ENCODE assay signal across 22 cellular contexts in genomic region chr12:108619369-108620160, GRCh38. TPM values are rescaled to one million over a fixed set of nuclear protein-coding genes. Genes with fewer than 3 reads are reported as not detected.
DNase-seq lines count a peak whose midpoint lies in the region; ATAC-seq, FAIRE-seq and TF ChIP-seq lines count a peak whose summit lies in the region.
"Had no signal": no experiment of that assay in that cellular context is flagged by ENCODE, and none has a peak within 500 bp of the region (broad histone marks: within the 10 kb centered on the region; RNA-seq: fewer than 3 reads in every experiment).

No MANE protein-coding gene starts in this region.

- H3K27ac Mint-ChIP-seq in activated CD4-positive, alpha-beta T cell treated with anti-CD3 and anti-CD28 coated beads, Interleukin-2, amount 10 ng/mL, durations not matched to agents 24 days and 14 days, result peak overlapping the region; percentile 61
- peak overlapping the region; percentile 31 for H3K27ac Mint-ChIP-seq in neural progenitor cell

- no peak for TF ChIP-seq EP300 in K562 (IDR thresholded peaks at IDR 0.05; ENCODE audit: low read length)

- intact Hi-C loops in activated CD4-positive, alpha-beta T cell treated with anti-CD3 and anti-CD28 coated beads, Interleukin-2, amount 10 ng/mL, durations not matched to agents 24 days and 14 days (cut with micrococcal nuclease), result loop anchor here (5.0 kb wide), 1 partner anchor 102 kb away; the partner anchor contains the start of gene FICD
- intact Hi-C loops in K562 (cut with micrococcal nuclease), result no loop called here

- H3K4me3 ChIP-seq in MM.1S (ENCODE audit: low read length), result no peak overlapping the region
- no peak overlapping the region for H3K4me3 ChIP-seq in K562
- no peak overlapping the region for H3K4me3 ChIP-seq in neural progenitor cell
- H3K4me3 ChIP-seq: body of pancreas, colonic mucosa, tibial nerve had no signal

- H3K4me3 Mint-ChIP-seq in activated CD4-positive, alpha-beta T cell treated with anti-CD3 and anti-CD28 coated beads, Interleukin-2, amount 10 ng/mL, durations not matched to agents 24 days and 14 days, result no peak overlapping the region
- no peak overlapping the region for H3K4me3 Mint-ChIP-seq in neural progenitor cell

- H3K36me3 Mint-ChIP-seq in activated CD4-positive, alpha-beta T cell treated with anti-CD3 and anti-CD28 coated beads, Interleukin-2, amount 10 ng/mL, durations not matched to agents 24 days and 14 days (ENCODE audit: low read depth), result peaks cover 65% of the 10 kb centered on the region
- no peaks in the 10 kb centered on the region for H3K36me3 Mint-ChIP-seq in neural progenitor cell

- H2AFZ ChIP-seq in MM.1S (ENCODE audit: low read length) (no peak overlapping the region), K562 (ENCODE audit: low read depth, low read length) (peak overlapping the region; percentile 86), neural progenitor cell (replicated peaks) (peak overlapping the region; percentile 34)

- CTCF ChIA-PET in K562 (lab: Yijun Ruan, JAX; ENCODE audit: low intra/inter-chr PET ratio), result interaction anchor here (2.9 kb wide), 1 partner anchor 56 kb away, joined by 30 read pairs; the partner anchor contains the start of gene ISCU

- no peak overlapping the region for H3K9ac ChIP-seq in MM.1S (ENCODE audit: low read length)
- H3K9ac ChIP-seq in K562 (ENCODE audit: insufficient read depth in 1 of 2, low read depth in 2 of 2, low read length in 2 of 2), result peak overlapping the region in 1 of 2 experiments; percentile 23; a peak in 2 of 4 replicates
- no peak overlapping the region for H3K9ac ChIP-seq in neural progenitor cell

- TF ChIP-seq CTCF in MM.1S (IDR thresholded peaks at IDR 0.05; ENCODE audit: low read length), result no peak
- no peak for TF ChIP-seq CTCF in K562 (IDR thresholded peaks at IDR 0.05 in 2 of 3, conservative IDR thresholded peaks at IDR 0.05 in 1 of 3; ENCODE audit: insufficient read depth in 2 of 3, low read depth in 1 of 3, low read length in 3 of 3)
- TF ChIP-seq CTCF in neural progenitor cell (IDR thresholded peaks at IDR 0.05), result no peak

- H3K4me1 Mint-ChIP-seq in activated CD4-positive, alpha-beta T cell treated with anti-CD3 and anti-CD28 coated beads, Interleukin-2, amount 10 ng/mL, durations not matched to agents 24 days and 14 days, result peaks cover 46% of the 10 kb centered on the region
- H3K4me1 Mint-ChIP-seq in neural progenitor cell, result peaks cover 25% of the 10 kb centered on the region

- H3K4me1 ChIP-seq in MM.1S (ENCODE audit: low read length), result peaks cover 59% of the 10 kb centered on the region
- peaks cover 16 to 24% of the 10 kb centered on the region in 2 experiments; a peak in 3 of 5 replicates for H3K4me1 ChIP-seq in K562 (replicated peaks in 1 of 2; ENCODE audit: control insufficient read depth in 2 of 2, insufficient read depth in 2 of 2, low read length in 2 of 2)
- H3K4me1 ChIP-seq in neural progenitor cell, result peaks cover 8% of the 10 kb centered on the region
- H3K4me1 ChIP-seq: BE2C, body of pancreas had no signal

- peaks cover 7% of the 10 kb centered on the region for H3K9me3 Mint-ChIP-seq in activated CD4-positive, alpha-beta T cell treated with anti-CD3 and anti-CD28 coated beads, Interleukin-2, amount 10 ng/mL, durations not matched to agents 24 days and 14 days
- no peaks in the 10 kb centered on the region for H3K9me3 Mint-ChIP-seq in neural progenitor cell

- no peaks in the 10 kb centered on the region for H3K9me2 ChIP-seq in MM.1S (replicated peaks; ENCODE audit: insufficient read depth, low read length)

- H3K9me3 ChIP-seq in MM.1S (replicated peaks; ENCODE audit: insufficient read depth, low read length) (no peaks in the 10 kb centered on the region), K562 (replicated peaks; ENCODE audit: control insufficient read depth, insufficient read depth, low read depth, low read length) (no peaks in the 10 kb centered on the region), neural progenitor cell (ENCODE audit: low read depth) (no peaks in the 10 kb centered on the region)
- H3K9me3 ChIP-seq: BE2C, body of pancreas, colonic mucosa had no signal

- no peaks in the 10 kb centered on the region for H3K27me3 ChIP-seq in MM.1S (replicated peaks; ENCODE audit: insufficient read depth, low read length)
- H3K27me3 ChIP-seq in K562 (ENCODE audit: control insufficient read depth in 2 of 2, insufficient read depth in 2 of 2, low read length in 2 of 2), result no peaks in the 10 kb centered on the region
- no peaks in the 10 kb centered on the region for H3K27me3 ChIP-seq in neural progenitor cell
- H3K27me3 ChIP-seq: BE2C, body of pancreas, colonic mucosa, tibial nerve had no signal

- no peaks in the 10 kb centered on the region for H3K27me3 Mint-ChIP-seq in activated CD4-positive, alpha-beta T cell treated with anti-CD3 and anti-CD28 coated beads, Interleukin-2, amount 10 ng/mL, durations not matched to agents 24 days and 14 days
- H3K27me3 Mint-ChIP-seq in neural progenitor cell (ENCODE audit: insufficient read depth, low read depth), result peaks cover 18% of the 10 kb centered on the region

- POLR2A ChIA-PET in K562 (lab: Yijun Ruan, JAX), result interaction anchor here (0.7 to 1.1 kb wide), 3 partner anchors 10 to 242 kb away, joined by 3 to 5 read pairs (median 3); no protein-coding TSS in a partner anchor

- H3K4me2 ChIP-seq in MM.1S (ENCODE audit: low read depth, low read length) (no peak overlapping the region), K562 (ENCODE audit: insufficient read depth, low read length) (peak overlapping the region; percentile 38), neural progenitor cell (no peak overlapping the region)

- ATAC-seq in K562 (no peak), GM18520 (IDR thresholded peaks at IDR 0.05; ENCODE audit: unreplicated experiment) (no peak), HG02623 (IDR thresholded peaks at IDR 0.05; ENCODE audit: unreplicated experiment) (no peak)
- ATAC-seq: body of pancreas had no signal

- H3F3A ChIP-seq in MM.1S (ENCODE audit: insufficient read depth, low read length) (peaks cover 61% of the 10 kb centered on the region), neural progenitor cell (ENCODE audit: low read depth) (no peaks in the 10 kb centered on the region)

- in situ Hi-C loops in K562 (cut with MboI), result loop anchor here (5.0 kb wide), 1 partner anchor 52 kb away; no protein-coding TSS in a partner anchor

- 50% methylated on average over 14 of the region's 14 CpGs for WGBS in K562 (ENCODE audit: insufficient coverage, low coverage, missing lambda C conversion rate)

- FAIRE-seq in K562 (lab: Jason Lieb, UNC), result peak; percentile 32
- FAIRE-seq in urothelium cell line (lab: Jason Lieb, UNC), result no peak
- FAIRE-seq: GM12892 had no signal

- H3K27ac ChIP-seq in MM.1S (ENCODE audit: low read length) (peak overlapping the region; percentile 89; the same call in 1 of the 2 replicates), K562 (ENCODE audit: extremely low read depth, low read depth, low read length) (peak overlapping the region; percentile 51; the same call in 2 of the 3 replicates), neural progenitor cell (no peak overlapping the region)
- H3K27ac ChIP-seq: body of pancreas, colonic mucosa, tibial nerve had no signal

- TF ChIP-seq POLR2A in K562 (conservative IDR thresholded peaks at IDR 0.05), result no peak

- H4K20me1 ChIP-seq in MM.1S (ENCODE audit: insufficient read depth, low read length) (peaks cover 4% of the 10 kb centered on the region; the same call in 1 of the 2 replicates), K562 (replicated peaks; ENCODE audit: control insufficient read depth, insufficient read depth, low read length) (no peaks in the 10 kb centered on the region), neural progenitor cell (ENCODE audit: low read depth) (no peaks in the 10 kb centered on the region)

- DNase-seq in activated CD4-positive, alpha-beta T cell treated with anti-CD3 and anti-CD28 coated beads, Interleukin-2, amount 10 ng/mL, durations not matched to agents 24 days and 14 days, result no peak
- no peak for DNase-seq in activated CD4-positive, alpha-beta T cell treated with anti-CD3 and anti-CD28 coated beads, Interleukin-2, amount 50 U/mL, for 4 hours
- no peak for DNase-seq in MM.1S
- DNase-seq in K562 (ENCODE audit: extremely low read depth in 1 of 4, low spot score in 3 of 4), result no peak
- DNase-seq in neural progenitor cell (ENCODE audit: low spot score), result no peak
- no peak for DNase-seq in urothelium cell line (ENCODE audit: low spot score)
- DNase-seq: BE2C; colonic mucosa; hypothalamus; NCI-H2081; NCI-H510A; nucleus accumbens; stimulated activated CD4-positive, alpha-beta T cell treated with anti-CD3 and anti-CD28 coated beads, Interleukin-15, amount 100 ng/mL, for 24 hours; stimulated activated naive CD4-positive, alpha-beta T cell treated with Interleukin-2 at 50 U/mL for 16 hours had no signal

- no TSS peak for BruUV-seq in K562 (replicated peaks; lab: Mats Ljungman, UMichigan)

- H3K36me3 ChIP-seq in MM.1S (replicated peaks; ENCODE audit: insufficient read depth, low read length), result peaks cover 10% of the 10 kb centered on the region; the same call in 1 of the 2 replicates
- no peaks in the 10 kb centered on the region for H3K36me3 ChIP-seq in K562 (ENCODE audit: control insufficient read depth, insufficient read depth, low read length)
- no peaks in the 10 kb centered on the region for H3K36me3 ChIP-seq in neural progenitor cell
- H3K36me3 ChIP-seq: BE2C, colonic mucosa, tibial nerve had no signal

- peaks cover 59% of the 10 kb centered on the region for H3K79me2 ChIP-seq in MM.1S (ENCODE audit: low read length)
- no peaks in the 10 kb centered on the region for H3K79me2 ChIP-seq in K562 (ENCODE audit: control insufficient read depth, insufficient read depth, low read length)
- H3K79me2 ChIP-seq in neural progenitor cell (ENCODE audit: low read depth), result no peaks in the 10 kb centered on the region

- H3K9me1 ChIP-seq in K562 (ENCODE audit: control insufficient read depth, insufficient read depth, low read length), result no peaks in the 10 kb centered on the region

- no peak for TF ChIP-seq RAD21 in K562 (CRISPR knock-in tag; conservative IDR thresholded peaks at IDR 0.05 in 1 of 2, IDR thresholded peaks at IDR 0.05 in 1 of 2)

RNA-seq across cellular contexts. Expression of gene SELPLG, which starts 14.1 kb away (rescaled TPM):
- total RNA-seq in activated CD4-positive, alpha-beta T cell treated with anti-CD3 and anti-CD28 coated beads, Interleukin-2, amount 10 ng/mL, durations not matched to agents 24 days and 14 days, result 47.4 and 49.4 TPM in 2 replicates
- total RNA-seq in K562 (2011; cell fraction: chromatin; rRNA removed; ENCODE audit: low replicate concordance), result 0.35 and 0.79 TPM in 2 replicates
- 1.1 and 1.5 TPM in 2 replicates for total RNA-seq in K562 (2011; cell fraction: nucleolus; rRNA removed)
- total RNA-seq in K562 (2011; cell fraction: nucleoplasm; rRNA removed), result 0.59 and 0.69 TPM in 2 replicates
- total RNA-seq in K562 (2014; rRNA removed) (1.7 and 3.4 TPM in 2 replicates), K562 (2014; rRNA removed; fragmentation: Illumina TruSeq; extraction: Trizol) (0.54 and 0.76 TPM in 2 replicates), K562 (2015; rRNA removed; fragmentation: Illumina TruSeq; extraction: Trizol) (10.2 TPM in 2 replicates), K562 (2021) (2.2 and 2.5 TPM in 2 replicates), neural progenitor cell (ENCODE audit: low replicate concordance) (not detected in 2 replicates)
- polyA plus RNA-seq in K562 (2011; rRNA removed) (1.4 and 1.6 TPM in 2 replicates), K562 (2014; fragmentation: Illumina TruSeq; extraction: Trizol) (3.3 and 3.9 TPM in 2 replicates), K562 (2014; fragmentation: Nextera tagmentation; extraction: Ambion mirVana) (under 1 TPM; 0.22 to 0.34 TPM), K562 (2014; rRNA removed) (1.2 and 2.8 TPM in 2 replicates)
- polyA plus RNA-seq in K562 (2011; cell fraction: cytosol; rRNA removed), result 1.9 and 6.8 TPM in 2 replicates
- polyA plus RNA-seq in K562 (2011; cell fraction: nucleus; rRNA removed), result 0.60 and 0.92 TPM in 2 replicates
- 9.4 and 9.9 TPM in 2 replicates for polyA plus RNA-seq in K562 (2012)
- polyA minus RNA-seq in K562 (2011; rRNA and poly(A)+ RNA removed), result 0.48 and 1.1 TPM in 2 replicates
- polyA minus RNA-seq in K562 (2011; cell fraction: cytosol; rRNA and poly(A)+ RNA removed), result 0.91 and 0.95 TPM in 2 replicates
- 0.27 and 0.44 TPM in 2 replicates for polyA minus RNA-seq in K562 (2011; cell fraction: nucleus; rRNA and poly(A)+ RNA removed)

RNA-seq across cellular contexts. Expression of gene TMEM119, which starts 21.7 kb away (rescaled TPM):
- total RNA-seq in activated CD4-positive, alpha-beta T cell treated with anti-CD3 and anti-CD28 coated beads, Interleukin-2, amount 10 ng/mL, durations not matched to agents 24 days and 14 days, result 0.47 TPM in 1 of 2 replicates, not detected in the other
- total RNA-seq in K562 (2011; cell fraction: chromatin; rRNA removed; ENCODE audit: low replicate concordance), result not detected in 2 replicates
- total RNA-seq in K562 (2011; cell fraction: nucleolus; rRNA removed), result not detected in 2 replicates
- total RNA-seq in K562 (2011; cell fraction: nucleoplasm; rRNA removed), result not detected in 2 replicates
- not detected in 2 replicates for total RNA-seq in K562 (2014; rRNA removed)
- not detected in 2 replicates for total RNA-seq in K562 (2014; rRNA removed; fragmentation: Illumina TruSeq; extraction: Trizol)
- not detected in 2 replicates for total RNA-seq in K562 (2015; rRNA removed; fragmentation: Illumina TruSeq; extraction: Trizol)
- 0.18 TPM in 1 of 2 replicates, not detected in the other for total RNA-seq in K562 (2021)
- not detected in 2 replicates for polyA plus RNA-seq in K562 (2011; rRNA removed)
- polyA plus RNA-seq in K562 (2011; cell fraction: cytosol; rRNA removed), result 0.01 TPM in 1 of 2 replicates, not detected in the other
- not detected in 2 replicates for polyA plus RNA-seq in K562 (2011; cell fraction: nucleus; rRNA removed)
- polyA plus RNA-seq in K562 (2012), result 0.11 TPM in 1 of 2 replicates, not detected in the other
- polyA plus RNA-seq in K562 (2014; fragmentation: Illumina TruSeq; extraction: Trizol), result not detected in 2 replicates
- not detected for polyA plus RNA-seq in K562 (2014; fragmentation: Nextera tagmentation; extraction: Ambion mirVana)
- not detected in 2 replicates for polyA plus RNA-seq in K562 (2014; rRNA removed)
- not detected in 2 replicates for polyA minus RNA-seq in K562 (2011; rRNA and poly(A)+ RNA removed)
- not detected in 2 replicates for polyA minus RNA-seq in K562 (2011; cell fraction: cytosol; rRNA and poly(A)+ RNA removed)
- polyA minus RNA-seq in K562 (2011; cell fraction: nucleus; rRNA and poly(A)+ RNA removed), result not detected in 2 replicates
- total RNA-seq in neural progenitor cell (ENCODE audit: low replicate concordance), result 0.97 and 2.0 TPM in 2 replicates
- total RNA-seq: A172; activated CD8-positive, alpha-beta memory T cell treated with anti-CD3 and anti-CD28 coated beads for 36 hours; renal cortical epithelial cell had no signal

RNA-seq across cellular contexts. Expression of gene ISCU, which starts 57.2 kb away (rescaled TPM):
- 61.5 and 66.1 TPM in 2 replicates for total RNA-seq in activated CD4-positive, alpha-beta T cell treated with anti-CD3 and anti-CD28 coated beads, Interleukin-2, amount 10 ng/mL, durations not matched to agents 24 days and 14 days
- total RNA-seq in K562 (2011; cell fraction: chromatin; rRNA removed; ENCODE audit: low replicate concordance), result 50.8 and 64.7 TPM in 2 replicates
- total RNA-seq in K562 (2011; cell fraction: nucleolus; rRNA removed), result 37.6 and 42.7 TPM in 2 replicates
- 58.2 and 69.2 TPM in 2 replicates for total RNA-seq in K562 (2011; cell fraction: nucleoplasm; rRNA removed)
- total RNA-seq in K562 (2014; rRNA removed) (92.5 and 136 TPM in 2 replicates), K562 (2014; rRNA removed; fragmentation: Illumina TruSeq; extraction: Trizol) (74.2 and 77.5 TPM in 2 replicates), K562 (2015; rRNA removed; fragmentation: Illumina TruSeq; extraction: Trizol) (75.6 and 77.3 TPM in 2 replicates), K562 (2021) (67.8 and 68.7 TPM in 2 replicates), neural progenitor cell (ENCODE audit: low replicate concordance) (78.9 TPM in 2 replicates)
- polyA plus RNA-seq in K562 (2011; rRNA removed) (80.9 and 89.6 TPM in 2 replicates), K562 (2014; fragmentation: Illumina TruSeq; extraction: Trizol) (69.4 and 77.7 TPM in 2 replicates), K562 (2014; fragmentation: Nextera tagmentation; extraction: Ambion mirVana) (10 to 100 TPM; 15.9 to 19.8 TPM), K562 (2014; rRNA removed) (84.7 and 86.8 TPM in 2 replicates)
- polyA plus RNA-seq in K562 (2011; cell fraction: cytosol; rRNA removed), result 36.5 and 59.5 TPM in 2 replicates
- polyA plus RNA-seq in K562 (2011; cell fraction: nucleus; rRNA removed), result 120 and 177 TPM in 2 replicates
- 76.7 and 87.8 TPM in 2 replicates for polyA plus RNA-seq in K562 (2012)
- polyA minus RNA-seq in K562 (2011; rRNA and poly(A)+ RNA removed), result 65.3 and 73.2 TPM in 2 replicates
- polyA minus RNA-seq in K562 (2011; cell fraction: cytosol; rRNA and poly(A)+ RNA removed), result 16.6 and 26.3 TPM in 2 replicates
- polyA minus RNA-seq in K562 (2011; cell fraction: nucleus; rRNA and poly(A)+ RNA removed), result 25.0 and 57.6 TPM in 2 replicates

RNA-seq across cellular contexts. Expression of gene SART3, which starts 58.6 kb away (rescaled TPM):
- 89.1 and 90.5 TPM in 2 replicates for total RNA-seq in activated CD4-positive, alpha-beta T cell treated with anti-CD3 and anti-CD28 coated beads, Interleukin-2, amount 10 ng/mL, durations not matched to agents 24 days and 14 days
- total RNA-seq in K562 (2011; cell fraction: chromatin; rRNA removed; ENCODE audit: low replicate concordance), result 295 and 336 TPM in 2 replicates
- total RNA-seq in K562 (2011; cell fraction: nucleolus; rRNA removed), result 193 and 203 TPM in 2 replicates
- 258 and 314 TPM in 2 replicates for total RNA-seq in K562 (2011; cell fraction: nucleoplasm; rRNA removed)
- 167 and 396 TPM in 2 replicates for total RNA-seq in K562 (2014; rRNA removed)
- total RNA-seq in K562 (2014; rRNA removed; fragmentation: Illumina TruSeq; extraction: Trizol), result 64.7 and 66.7 TPM in 2 replicates
- total RNA-seq in K562 (2015; rRNA removed; fragmentation: Illumina TruSeq; extraction: Trizol), result 103 and 104 TPM in 2 replicates
- 63.2 and 72.6 TPM in 2 replicates for total RNA-seq in K562 (2021)
- polyA plus RNA-seq in K562 (2011; rRNA removed), result 32.1 and 33.7 TPM in 2 replicates
- 11.9 and 18.3 TPM in 2 replicates for polyA plus RNA-seq in K562 (2011; cell fraction: cytosol; rRNA removed)
- polyA plus RNA-seq in K562 (2011; cell fraction: nucleus; rRNA removed), result 128 and 132 TPM in 2 replicates
- 43.0 and 62.6 TPM in 2 replicates for polyA plus RNA-seq in K562 (2012)
- 54.4 and 56.7 TPM in 2 replicates for polyA plus RNA-seq in K562 (2014; fragmentation: Illumina TruSeq; extraction: Trizol)
- polyA plus RNA-seq in K562 (2014; fragmentation: Nextera tagmentation; extraction: Ambion mirVana), result 1 to 10 TPM; 8.9 to 9.9 TPM
- 52.6 and 58.4 TPM in 2 replicates for polyA plus RNA-seq in K562 (2014; rRNA removed)
- 73.9 and 94.6 TPM in 2 replicates for polyA minus RNA-seq in K562 (2011; rRNA and poly(A)+ RNA removed)
- 27.6 and 31.6 TPM in 2 replicates for polyA minus RNA-seq in K562 (2011; cell fraction: cytosol; rRNA and poly(A)+ RNA removed)
- 152 and 195 TPM in 2 replicates for polyA minus RNA-seq in K562 (2011; cell fraction: nucleus; rRNA and poly(A)+ RNA removed)
- 79.0 and 116 TPM in 2 replicates for total RNA-seq in neural progenitor cell (ENCODE audit: low replicate concordance)
